1 cellular context compared by ENCODE assay signal in genomic region chr2:174610243-174610995, GRCh38.
TF ChIP-seq lines count a peak whose summit lies in the region.

No MANE protein-coding gene starts in this region.

TF ChIP-seq in GM12878, 131 proteins besides CTCF, POLR2A, EP300 and RAD21:
- peak; percentile 58; the same call in 1 of the 2 replicates for TF ChIP-seq POLR2AphosphoS5 (IDR thresholded peaks at IDR 0.05; ENCODE audit: low read length)
- peak; percentile 15; the same call in 1 of the 2 replicates for TF ChIP-seq MTA2 (IDR thresholded peaks at IDR 0.05; ENCODE audit: low read depth)
- 0 out of 2 replicates have a peak, but pooled peaks have one; percentile 15 for TF ChIP-seq CHD2 (IDR thresholded peaks at IDR 0.05; ENCODE audit: borderline replicate concordance, low read depth, low read length)
- no peak for TF ChIP-seq PML (IDR thresholded peaks at IDR 0.05; ENCODE audit: low read length)
- TF ChIP-seq ZNF687 (IDR thresholded peaks at IDR 0.05) = peak; percentile 64; the same call in 1 of the 2 replicates
- 0 out of 2 replicates have a peak, but pooled peaks have one; percentile 35 for TF ChIP-seq NBN (IDR thresholded peaks at IDR 0.05)
- TF ChIP-seq SKIL (IDR thresholded peaks at IDR 0.05; ENCODE audit: low read depth, poor library complexity, severe bottlenecking) = no peak
- TF ChIP-seq IKZF2 (IDR thresholded peaks at IDR 0.05) = peak; percentile 31 to 37; a peak in 2 of 4 replicates
- TF ChIP-seq EED (IDR thresholded peaks at IDR 0.05; ENCODE audit: low read depth) = no peak
- peak; percentile 50 for TF ChIP-seq IKZF1 (conservative IDR thresholded peaks at IDR 0.05)
- peak; percentile 77 for TF ChIP-seq NR2F1 (conservative IDR thresholded peaks at IDR 0.05)
- peak; percentile 89 for TF ChIP-seq SPI1 (IDR thresholded peaks at IDR 0.05; ENCODE audit: borderline replicate concordance, insufficient read depth, low read depth, low read length)
- peak; percentile 54 for TF ChIP-seq RUNX3 (IDR thresholded peaks at IDR 0.05; ENCODE audit: low read length)
